9 cellular contexts compared by ENCODE assay signal in genomic region chrX:104013606-104014005, GRCh38. TPM values are rescaled to one million over a fixed set of nuclear protein-coding genes. Genes with fewer than 3 reads are reported as not detected.
"Had no signal": no experiment of that assay in that cellular context is flagged by ENCODE, and none has a peak within 500 bp of the region (broad histone marks: within the 10 kb centered on the region; RNA-seq: fewer than 3 reads in every experiment).

H2BW1 (minus strand) TSS chrX:104013708; CDS start chrX:104013576, 132 bp downstream.

- H3K27ac Mint-ChIP-seq: HFFc6 had no signal

- H3K4me2 ChIP-seq: KMS-11 had no signal

- H3K27ac ChIP-seq: GM23248, KMS-11 had no signal

- H3K36me3 ChIP-seq: HAP-1 had no signal

- H3K9me3 ChIP-seq: HAP-1 had no signal

- H3K9me3 Mint-ChIP-seq: HFFc6 had no signal

- ATAC-seq: HCT116 had no signal

- H3K4me1 ChIP-seq: HAP-1 had no signal

- H3K9ac ChIP-seq: GM23248, KMS-11 had no signal

- H3K4me3 Mint-ChIP-seq: HFFc6 had no signal

- H3K4me3 ChIP-seq: GM23248, HAP-1 had no signal

- H2AFZ ChIP-seq: GM23248 had no signal

- DNase-seq: GM23248, HFFc6, IMR-90, KBM-7 had no signal

RNA-seq across cellular contexts. Expression of gene H2BW1, which starts in this region (rescaled TPM):
- total RNA-seq: GM23248, H1, HFFc6, HT-29, IMR-90 had no signal
- polyA plus RNA-seq: GM23248, H1, IMR-90 had no signal
